In the genomic region with DNA sequence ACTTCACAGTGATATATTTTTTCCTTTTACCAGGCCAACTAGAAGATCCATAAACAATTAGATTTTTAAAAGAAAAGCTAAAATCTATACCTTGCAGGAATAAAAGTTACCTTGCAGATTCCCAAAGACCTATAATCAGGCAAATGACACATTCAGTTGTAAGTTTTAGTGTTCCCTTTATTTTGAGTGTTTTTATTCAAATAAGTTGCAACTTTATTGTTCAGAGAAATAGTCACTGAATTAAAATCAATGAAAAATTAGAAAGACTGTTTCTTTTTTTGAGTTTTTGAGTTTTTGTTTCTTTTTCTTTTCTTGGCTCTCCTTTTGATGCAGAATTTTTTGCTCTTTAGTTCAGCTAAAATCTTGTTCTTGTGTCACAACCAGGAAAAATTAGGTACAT, we compare ENCODE assay signal across 27 cellular contexts. TPM values are rescaled to one million over a fixed set of nuclear protein-coding genes. Genes with fewer than 3 reads are reported as not detected.
DNase-seq lines count a peak whose midpoint lies in the region; ATAC-seq, FAIRE-seq and TF ChIP-seq lines count a peak whose summit lies in the region.
"Had no signal": no experiment of that assay in that cellular context is flagged by ENCODE, and none has a peak within 500 bp of the region (broad histone marks: within the 10 kb centered on the region; RNA-seq: fewer than 3 reads in every experiment).

No MANE protein-coding gene starts in this region.

- H3K27ac ChIP-seq in K562 (ENCODE audit: extremely low read depth, low read depth, low read length), result no peak overlapping the region
- no peak overlapping the region for H3K27ac ChIP-seq in MM.1S (ENCODE audit: low read length)
- H3K27ac ChIP-seq: BLaER1 had no signal

- H3K36me3 ChIP-seq in K562 (ENCODE audit: control insufficient read depth, insufficient read depth, low read length) (0 out of 3 replicates have a peak, but pooled peaks cover 2% of the 10 kb centered on the region), MM.1S (replicated peaks; ENCODE audit: insufficient read depth, low read length) (no peaks in the 10 kb centered on the region)
- H3K36me3 ChIP-seq: BE2C, BLaER1 had no signal

- H3K79me2 ChIP-seq in K562 (ENCODE audit: control insufficient read depth, insufficient read depth, low read length), result peaks cover 6% of the 10 kb centered on the region; the same call in 1 of the 3 replicates
- no peaks in the 10 kb centered on the region for H3K79me2 ChIP-seq in MM.1S (ENCODE audit: low read length)

- no peak for TF ChIP-seq POLR2A in K562 (conservative IDR thresholded peaks at IDR 0.05)

- no peak overlapping the region for H3K4me3 Mint-ChIP-seq in type B pancreatic cell
- H3K4me3 Mint-ChIP-seq: CD14-positive monocyte; CD4-positive, alpha-beta memory T cell; CD4-positive, CD25-positive, alpha-beta regulatory T cell; CD8-positive, alpha-beta memory T cell had no signal

- H3K4me3 ChIP-seq in K562, result no peak overlapping the region
- no peak overlapping the region for H3K4me3 ChIP-seq in MM.1S (ENCODE audit: low read length)
- H3K4me3 ChIP-seq: BLaER1 had no signal

- H3F3A ChIP-seq in MM.1S (ENCODE audit: insufficient read depth, low read length), result peaks cover 12% of the 10 kb centered on the region

- BruUV-seq in K562 (replicated peaks; lab: Mats Ljungman, UMichigan), result no TSS peak

- H3K27me3 Mint-ChIP-seq in type B pancreatic cell, result no peaks in the 10 kb centered on the region
- H3K27me3 Mint-ChIP-seq: CD4-positive, CD25-positive, alpha-beta regulatory T cell had no signal

- H3K4me2 ChIP-seq in K562 (ENCODE audit: insufficient read depth, low read length), result no peak overlapping the region
- H3K4me2 ChIP-seq in MM.1S (ENCODE audit: low read depth, low read length), result no peak overlapping the region
- H3K4me2 ChIP-seq: BLaER1 had no signal

- no peak for TF ChIP-seq EP300 in K562 (IDR thresholded peaks at IDR 0.05; ENCODE audit: low read length)

- POLR2A ChIA-PET in K562 (lab: Yijun Ruan, JAX), result interaction anchor here (1.0 to 2.4 kb wide), 4 partner anchors 10 to 209 kb away, joined by 3 to 12 read pairs (median 6); a partner anchor contains a TSS

- H3K9ac ChIP-seq in K562 (ENCODE audit: insufficient read depth in 1 of 2, low read depth in 2 of 2, low read length in 2 of 2) (no peak overlapping the region), MM.1S (ENCODE audit: low read length) (no peak overlapping the region)
- H3K9ac ChIP-seq: BLaER1 had no signal

- H3K4me1 ChIP-seq in K562 (replicated peaks in 1 of 2; ENCODE audit: control insufficient read depth in 2 of 2, insufficient read depth in 2 of 2, low read length in 2 of 2) (peaks cover 0 to 42% of the 10 kb centered on the region in 2 experiments; a peak in 4 of 5 replicates), MM.1S (ENCODE audit: low read length) (peaks cover 18% of the 10 kb centered on the region)
- H3K4me1 ChIP-seq: BE2C, BLaER1 had no signal

- H3K27ac Mint-ChIP-seq in type B pancreatic cell, result peak overlapping the region; percentile 5
- H3K27ac Mint-ChIP-seq: CD4-positive, alpha-beta memory T cell; CD4-positive, CD25-positive, alpha-beta regulatory T cell; CD8-positive, alpha-beta memory T cell had no signal

- no peak for ATAC-seq in K562
- ATAC-seq in GM19035 (IDR thresholded peaks at IDR 0.05; ENCODE audit: unreplicated experiment), result no peak
- no peak for ATAC-seq in omental fat pad (ENCODE audit: low FRiP score)

- CTCF ChIA-PET in K562 (lab: Yijun Ruan, JAX; ENCODE audit: low intra/inter-chr PET ratio), result interaction anchor here (0.5 kb wide), 1 partner anchor 100 kb away, joined by 3 read pairs; no protein-coding TSS in a partner anchor

- no peak for TF ChIP-seq RAD21 in K562 (CRISPR knock-in tag; conservative IDR thresholded peaks at IDR 0.05 in 1 of 2, IDR thresholded peaks at IDR 0.05 in 1 of 2)

- no peaks in the 10 kb centered on the region for H3K9me2 ChIP-seq in MM.1S (replicated peaks; ENCODE audit: insufficient read depth, low read length)

- H2AFZ ChIP-seq in K562 (ENCODE audit: low read depth, low read length), result peak overlapping the region; percentile 41
- no peak overlapping the region for H2AFZ ChIP-seq in MM.1S (ENCODE audit: low read length)

- intact Hi-C loops in K562 (cut with micrococcal nuclease), result no loop called here

- H4K20me1 ChIP-seq in K562 (replicated peaks; ENCODE audit: control insufficient read depth, insufficient read depth, low read length) (no peaks in the 10 kb centered on the region), MM.1S (ENCODE audit: insufficient read depth, low read length) (no peaks in the 10 kb centered on the region)
- H4K20me1 ChIP-seq: BLaER1 had no signal

- H3K36me3 Mint-ChIP-seq in type B pancreatic cell, result no peaks in the 10 kb centered on the region
- H3K36me3 Mint-ChIP-seq: CD14-positive monocyte; CD4-positive, alpha-beta memory T cell; CD8-positive, alpha-beta memory T cell had no signal

- in situ Hi-C loops in K562 (cut with MboI), result no loop called here

- H3K4me1 Mint-ChIP-seq in type B pancreatic cell (ENCODE audit: unreplicated experiment), result peaks cover 3% of the 10 kb centered on the region

- no peaks in the 10 kb centered on the region for H3K9me1 ChIP-seq in K562 (ENCODE audit: control insufficient read depth, insufficient read depth, low read length)

- FAIRE-seq in GM18507 (lab: Jason Lieb, UNC), result peak; percentile 46
- FAIRE-seq in K562 (lab: Jason Lieb, UNC), result no peak
- peak; percentile 6 for FAIRE-seq in frontal cortex (lab: Jason Lieb, UNC)
- FAIRE-seq: GM12891, GM19239 had no signal

- DNase-seq in GM18507 (ENCODE audit: extremely low spot score, insufficient read length, low read depth), result no peak
- no peak for DNase-seq in K562 (ENCODE audit: extremely low read depth in 1 of 4, low spot score in 3 of 4)
- DNase-seq in frontal cortex (ENCODE audit: low spot score in 2 of 2), result no peak
- no peak for DNase-seq in type B pancreatic cell (ENCODE audit: extremely low spot score, unreplicated experiment)
- no peak for DNase-seq in MM.1S
- DNase-seq in NCI-H526 treated with DMSO at 0.1 percent for 48 hours (lab: John Stamatoyannopoulos, UW), result no peak
- DNase-seq in omental fat pad (ENCODE audit: low spot score), result no peak
- DNase-seq: 8988T; ACHN; BE2C; C1 segment of cervical spinal cord; CD4-positive, alpha-beta memory T cell; CD4-positive, CD25-positive, alpha-beta regulatory T cell; CD8-positive, alpha-beta memory T cell; COR-L47; DMS 273 treated with DMSO at 0.1 percent for 48 hours; DMS153; DMS53; DMS79; DND-41; EL; GF-D8 had no signal

- no peaks in the 10 kb centered on the region for H3K9me3 Mint-ChIP-seq in type B pancreatic cell
- H3K9me3 Mint-ChIP-seq: CD4-positive, alpha-beta memory T cell; CD4-positive, CD25-positive, alpha-beta regulatory T cell; CD8-positive, alpha-beta memory T cell had no signal

- no peak for TF ChIP-seq CTCF in K562 (IDR thresholded peaks at IDR 0.05 in 2 of 3, conservative IDR thresholded peaks at IDR 0.05 in 1 of 3; ENCODE audit: insufficient read depth in 2 of 3, low read depth in 1 of 3, low read length in 3 of 3)
- no peak for TF ChIP-seq CTCF in type B pancreatic cell (conservative IDR thresholded peaks at IDR 0.05)
- TF ChIP-seq CTCF in MM.1S (IDR thresholded peaks at IDR 0.05; ENCODE audit: low read length), result no peak
- TF ChIP-seq CTCF in omental fat pad (IDR thresholded peaks at IDR 0.05), result no peak

- H3K27me3 ChIP-seq in K562 (ENCODE audit: control insufficient read depth in 2 of 2, insufficient read depth in 2 of 2, low read length in 2 of 2) (no peaks in the 10 kb centered on the region), MM.1S (replicated peaks; ENCODE audit: insufficient read depth, low read length) (no peaks in the 10 kb centered on the region)
- H3K27me3 ChIP-seq: BE2C, BLaER1 had no signal

- H3K9me3 ChIP-seq in K562 (replicated peaks; ENCODE audit: control insufficient read depth, insufficient read depth, low read depth, low read length), result no peaks in the 10 kb centered on the region
- no peaks in the 10 kb centered on the region for H3K9me3 ChIP-seq in MM.1S (replicated peaks; ENCODE audit: insufficient read depth, low read length)
- H3K9me3 ChIP-seq: BE2C, BLaER1 had no signal

RNA-seq across cellular contexts. Expression of a gene that starts 12.6 kb away (rescaled TPM):
- total RNA-seq in K562 (2011; cell fraction: chromatin; rRNA removed; ENCODE audit: low replicate concordance), result 187 and 674 TPM in 2 replicates
- total RNA-seq in K562 (2011; cell fraction: nucleolus; rRNA removed), result 113 and 135 TPM in 2 replicates
- 225 and 292 TPM in 2 replicates for total RNA-seq in K562 (2011; cell fraction: nucleoplasm; rRNA removed)
- total RNA-seq in K562 (2014; rRNA removed) (131 and 140 TPM in 2 replicates), K562 (2014; rRNA removed; fragmentation: Illumina TruSeq; extraction: Trizol) (272 and 284 TPM in 2 replicates), K562 (2015; rRNA removed; fragmentation: Illumina TruSeq; extraction: Trizol) (155 and 174 TPM in 2 replicates), K562 (2021) (184 and 189 TPM in 2 replicates), frontal cortex (97.8 TPM), type B pancreatic cell (ENCODE audit: low replicate concordance) (43.2 and 47.5 TPM in 2 replicates), omental fat pad (100 to 1,000 TPM in 2 of 4 donors, 10 to 100 TPM in 2; 80.4 to 159 (median 111) TPM)
- polyA plus RNA-seq in K562 (2011; rRNA removed) (175 and 204 TPM in 2 replicates), K562 (2014; fragmentation: Illumina TruSeq; extraction: Trizol) (152 and 177 TPM in 2 replicates), K562 (2014; fragmentation: Nextera tagmentation; extraction: Ambion mirVana) (100 to 1,000 TPM; 182 to 253 TPM), K562 (2014; rRNA removed) (123 and 140 TPM in 2 replicates)
- 29.1 and 75.2 TPM in 2 replicates for polyA plus RNA-seq in K562 (2011; cell fraction: cytosol; rRNA removed)
- 218 and 401 TPM in 2 replicates for polyA plus RNA-seq in K562 (2011; cell fraction: nucleus; rRNA removed)
- polyA plus RNA-seq in K562 (2012), result 92.9 and 182 TPM in 2 replicates
- polyA minus RNA-seq in K562 (2011; rRNA and poly(A)+ RNA removed), result 720 and 762 TPM in 2 replicates
- 52.1 and 62.0 TPM in 2 replicates for polyA minus RNA-seq in K562 (2011; cell fraction: cytosol; rRNA and poly(A)+ RNA removed)
- polyA minus RNA-seq in K562 (2011; cell fraction: nucleus; rRNA and poly(A)+ RNA removed), result 408 and 684 TPM in 2 replicates
